ENCODE assay signal across 21 cellular contexts in the genomic region with DNA sequence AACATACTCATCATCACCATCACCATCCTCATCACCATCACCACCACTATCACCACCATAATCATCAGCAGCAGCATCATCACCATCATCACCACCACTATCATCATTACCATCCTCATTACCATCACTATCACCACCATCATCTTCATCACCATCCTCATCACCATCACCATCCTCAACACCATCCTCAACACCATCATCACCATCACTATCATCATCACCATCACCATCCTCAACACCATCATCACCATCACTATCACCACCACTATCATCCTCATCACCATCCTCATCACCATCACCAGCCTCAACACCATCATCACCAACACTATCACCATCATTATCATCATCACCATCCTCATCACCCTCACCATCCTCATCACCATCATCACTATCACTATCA. TPM values are rescaled to one million over a fixed set of nuclear protein-coding genes. Genes with fewer than 3 reads are reported as not detected.
DNase-seq lines count a peak whose midpoint lies in the region; ATAC-seq, FAIRE-seq and TF ChIP-seq lines count a peak whose summit lies in the region.
"Had no signal": no experiment of that assay in that cellular context is flagged by ENCODE, and none has a peak within 500 bp of the region (broad histone marks: within the 10 kb centered on the region; RNA-seq: fewer than 3 reads in every experiment).

No MANE protein-coding gene starts in this region.

- H3K4me1 ChIP-seq in HepG2 (ENCODE audit: insufficient read depth, low read length) (no peaks in the 10 kb centered on the region), right lobe of liver (peaks cover 0 to 36% (median 14%) of the 10 kb centered on the region in 4 donors), IMR-90 (ENCODE audit: control insufficient read depth, insufficient read depth, low read length) (no peaks in the 10 kb centered on the region; the same call in 1 of the 2 replicates)
- H3K4me1 ChIP-seq: A549, Caco-2 had no signal

- dilution Hi-C loops in IMR-90 (cut with HindIII; ENCODE audit: low sequenced_read_pairs, unreplicated experiment): no loop called here

- H4K91ac ChIP-seq in IMR-90 (ENCODE audit: insufficient read depth, low read depth, low read length): no peak overlapping the region

- DNase-seq in HepG2 (ENCODE audit: low spot score): no peak
- DNase-seq in right lobe of liver: no peak
- DNase-seq in IMR-90: no peak
- no peak for DNase-seq in bronchial epithelial cell (ENCODE audit: low read depth)
- DNase-seq in left ventricle myocardium superior: no peak
- DNase-seq: AML-193; Caco-2; CD4-positive, alpha-beta T cell; DMS153; DMS79; GF-D8; GM23248 had no signal

- TF ChIP-seq RAD21 in HepG2 (CRISPR knock-in tag; IDR thresholded peaks at IDR 0.05) (no peak), IMR-90 (IDR thresholded peaks at IDR 0.05; ENCODE audit: low read length) (no peak)

- FAIRE-seq in HepG2 (lab: Jason Lieb, UNC) (no peak), bronchial epithelial cell (lab: Jason Lieb, UNC) (peak; percentile 95)
- FAIRE-seq: A549, GM18507, H54 had no signal

- H3K27me3 ChIP-seq in HepG2 (ENCODE audit: control insufficient read depth in 1 of 2, insufficient read depth in 2 of 2, low read length in 2 of 2): peaks cover 3 to 31% of the 10 kb centered on the region in 2 experiments
- H3K27me3 ChIP-seq in right lobe of liver: no peaks in the 10 kb centered on the region
- peaks cover 8% of the 10 kb centered on the region; the same call in 1 of the 2 replicates for H3K27me3 ChIP-seq in IMR-90 (ENCODE audit: control insufficient read depth, insufficient read depth, low read length)
- H3K27me3 ChIP-seq in bronchial epithelial cell (ENCODE audit: control insufficient read depth, insufficient read depth, low read length): no peaks in the 10 kb centered on the region

- no peak overlapping the region for H2BK15ac ChIP-seq in IMR-90 (ENCODE audit: low read depth, low read length)

- H3K9ac ChIP-seq in HepG2 (ENCODE audit: insufficient read depth, low read depth, low read length) (no peak overlapping the region), IMR-90 (ENCODE audit: low read depth, low read length) (no peak overlapping the region)
- H3K9ac ChIP-seq: GM23248, KMS-11 had no signal

- POLR2A ChIA-PET in HepG2 (lab: Yijun Ruan, JAX): no interaction called here
- POLR2A ChIA-PET in IMR-90 (lab: Charles Lee; ENCODE audit: unreplicated experiment): no interaction called here

- H3K56ac ChIP-seq in IMR-90 (ENCODE audit: extremely low read depth, insufficient read depth, low read length): no peak overlapping the region

- no peak overlapping the region for H2BK120ac ChIP-seq in IMR-90 (ENCODE audit: low read depth, low read length)

- H3K9me3 ChIP-seq in HepG2 (ENCODE audit: low read length) (no peaks in the 10 kb centered on the region), right lobe of liver (no peaks in the 10 kb centered on the region), IMR-90 (ENCODE audit: control insufficient read depth, insufficient read depth, low read length) (no peaks in the 10 kb centered on the region)
- H3K9me3 ChIP-seq: A549, Caco-2 had no signal

- H3K18ac ChIP-seq in IMR-90 (ENCODE audit: low read depth, low read length): no peak overlapping the region

- CTCF ChIA-PET in HepG2 (lab: Yijun Ruan, JAX; ENCODE audit: low intra/inter-chr PET ratio, low total read pairs): no interaction called here
- CTCF ChIA-PET in IMR-90 (lab: Yijun Ruan, JAX): no interaction called here

- no peak overlapping the region for H3K27ac ChIP-seq in HepG2 (ENCODE audit: extremely low read length, insufficient read depth, low read length)
- no peak overlapping the region for H3K27ac ChIP-seq in right lobe of liver
- H3K27ac ChIP-seq in IMR-90 (ENCODE audit: insufficient read depth, low read length): no peak overlapping the region
- H3K27ac ChIP-seq: 22Rv1, A549, C4-2B, GM23248, HL-60, KMS-11 had no signal

- intact Hi-C loops in HepG2 (cut with micrococcal nuclease; ENCODE audit: unreplicated experiment): no loop called here
- intact Hi-C loops in right lobe of liver (cut with DNase I): no loop called here
- intact Hi-C loops in IMR-90 (cut with micrococcal nuclease): no loop called here
- intact Hi-C loops in left ventricle myocardium superior (cut with micrococcal nuclease): no loop called here

- ATAC-seq in HepG2: no peak
- ATAC-seq in right lobe of liver: no peak
- ATAC-seq in IMR-90 (ENCODE audit: low read depth): no peak
- ATAC-seq in left ventricle myocardium superior: no peak
- ATAC-seq in esophagus mucosa: no peak
- no peak for ATAC-seq in HG02981 (IDR thresholded peaks at IDR 0.05; ENCODE audit: unreplicated experiment)

- H3K4me3 ChIP-seq in HepG2 (replicated peaks in 1 of 3; ENCODE audit: insufficient read depth in 1 of 3, low read depth in 2 of 3, low read length in 3 of 3) (no peak overlapping the region), right lobe of liver (no peak overlapping the region), IMR-90 (ENCODE audit: insufficient read depth, low read depth, low read length) (no peak overlapping the region), bronchial epithelial cell (ENCODE audit: low read depth, low read length) (no peak overlapping the region)
- H3K4me3 ChIP-seq: A549, GM23248 had no signal

- no peaks in the 10 kb centered on the region for H3K79me2 ChIP-seq in HepG2 (ENCODE audit: insufficient read depth, low read length)

- 0 out of 2 replicates have a peak, but pooled peaks cover 2% of the 10 kb centered on the region for H3K9me1 ChIP-seq in IMR-90 (ENCODE audit: insufficient read depth, low read length)

- peak overlapping the region; percentile 48 for H2BK5ac ChIP-seq in IMR-90 (ENCODE audit: low read depth, low read length, poor library complexity, severe bottlenecking)

- H3K4me2 ChIP-seq in HepG2 (ENCODE audit: low read depth, low read length) (no peak overlapping the region), IMR-90 (ENCODE audit: low read depth, low read length) (no peak overlapping the region)
- H3K4me2 ChIP-seq: A549, KMS-11 had no signal

- in situ Hi-C loops in HepG2 (cut with HindIII; ENCODE audit: extremely low pct_ligation_motif_present, low pct_unique_long_range_greater_than_20kb) (no loop called here), IMR-90 (cut with MboI; ENCODE audit: low sequenced_read_pairs) (no loop called here)

- BruUV-seq in HepG2 (replicated peaks; lab: Mats Ljungman, UMichigan): no TSS peak
- no TSS peak for BruUV-seq in IMR-90 (replicated peaks; lab: Mats Ljungman, UMichigan)

- no peak overlapping the region for H2AFZ ChIP-seq in HepG2 (ENCODE audit: low read length)
- H2AFZ ChIP-seq in IMR-90 (replicated peaks; ENCODE audit: low read length, poor library complexity): no peak overlapping the region
- H2AFZ ChIP-seq: GM23248 had no signal

- no peak overlapping the region for H3K4ac ChIP-seq in IMR-90 (ENCODE audit: low read depth, low read length)

- H2BK20ac ChIP-seq in IMR-90 (ENCODE audit: low read depth, low read length): no peak overlapping the region

- H3K14ac ChIP-seq in IMR-90 (replicated peaks; ENCODE audit: low read depth, low read length): no peak overlapping the region

- H2AK9ac ChIP-seq in IMR-90 (replicated peaks; ENCODE audit: low read depth, low read length, poor library complexity): no peak overlapping the region

- no peaks in the 10 kb centered on the region for H3K79me1 ChIP-seq in IMR-90 (ENCODE audit: low read depth in 1 of 2, low read length in 2 of 2)

- no peak overlapping the region for H3K23ac ChIP-seq in IMR-90 (ENCODE audit: low read depth, low read length)

- H3K36me3 ChIP-seq in HepG2 (replicated peaks in 1 of 2; ENCODE audit: control insufficient read depth in 1 of 2, insufficient read depth in 2 of 2, low read length in 2 of 2) (no peaks in the 10 kb centered on the region), right lobe of liver (no peaks in the 10 kb centered on the region), IMR-90 (ENCODE audit: control insufficient read depth, insufficient read depth, low read length) (no peaks in the 10 kb centered on the region), bronchial epithelial cell (ENCODE audit: control insufficient read depth, insufficient read depth, low read length) (no peaks in the 10 kb centered on the region)

- H4K20me1 ChIP-seq in HepG2 (ENCODE audit: insufficient read depth, low read length) (no peaks in the 10 kb centered on the region), IMR-90 (ENCODE audit: insufficient read depth, low read length) (no peaks in the 10 kb centered on the region)

- H4K8ac ChIP-seq in IMR-90 (ENCODE audit: low read depth in 2 of 2, low read length in 2 of 2): no peak overlapping the region

- TF ChIP-seq CTCF in HepG2 (CRISPR knock-in tag; IDR thresholded peaks at IDR 0.05) (no peak), right lobe of liver (IDR thresholded peaks at IDR 0.05) (no peak), IMR-90 (conservative IDR thresholded peaks at IDR 0.05; ENCODE audit: low read depth, low read length) (no peak), bronchial epithelial cell (IDR thresholded peaks at IDR 0.05; ENCODE audit: insufficient read depth, low read length, severe bottlenecking) (no peak)

- no peak overlapping the region for H2AK5ac ChIP-seq in IMR-90 (ENCODE audit: low read depth, low read length)

- H4K5ac ChIP-seq in IMR-90 (ENCODE audit: low read depth, low read length): no peak overlapping the region

- TF ChIP-seq EP300 in HepG2 (IDR thresholded peaks at IDR 0.05; ENCODE audit: low read depth in 2 of 2, low read length in 2 of 2) (no peak), HepG2 (CRISPR knock-in tag; IDR thresholded peaks at IDR 0.05; ENCODE audit: borderline replicate concordance) (no peak)

- no peak for TF ChIP-seq POLR2A in HepG2 (IDR thresholded peaks at IDR 0.05; ENCODE audit: insufficient read depth in 1 of 2, low read depth in 2 of 2, low read length in 2 of 2)
- no peak for TF ChIP-seq POLR2A in right lobe of liver (IDR thresholded peaks at IDR 0.05)
- TF ChIP-seq POLR2A in IMR-90 (IDR thresholded peaks at IDR 0.05; ENCODE audit: low read depth, low read length): no peak

RNA-seq across cellular contexts. Expression of gene RTN4R, which starts 16.6 kb away (rescaled TPM):
- total RNA-seq in HepG2 (2016; rRNA removed; fragmentation: Illumina TruSeq; extraction: Trizol) (0.11 and 0.22 TPM in 2 replicates), right lobe of liver (10 to 100 TPM in 2 of 6 experiments, 1 to 10 TPM in 4; 3.0 to 12.4 (median 8.5) TPM), IMR-90 (2012; rRNA removed) (0.18 and 0.28 TPM in 2 replicates), bronchial epithelial cell (2.6 and 2.8 TPM in 2 replicates), left ventricle myocardium superior (1.2 TPM), esophagus mucosa (3.9 TPM)
- 0.20 and 0.35 TPM in 2 replicates for total RNA-seq in HepG2 (2016; cell fraction: cytosol; rRNA removed; fragmentation: Illumina TruSeq; extraction: Trizol; ENCODE audit: low read depth)
- 0.10 and 0.35 TPM in 2 replicates for total RNA-seq in HepG2 (2016; cell fraction: insoluble cytoplasmic fraction; rRNA removed; fragmentation: Illumina TruSeq; extraction: Trizol)
- 0.49 and 0.93 TPM in 2 replicates for total RNA-seq in HepG2 (2016; cell fraction: membrane; rRNA removed; fragmentation: Illumina TruSeq; extraction: Trizol)
- 0.65 TPM in 1 of 2 replicates, not detected in the other for total RNA-seq in HepG2 (2016; cell fraction: nucleus; rRNA removed; fragmentation: Illumina TruSeq; extraction: Trizol)
- polyA plus RNA-seq in HepG2 (2011; rRNA removed) (0.54 and 0.77 TPM in 2 replicates), IMR-90 (2012; rRNA removed) (0.94 and 1.2 TPM in 2 replicates)
- 0.36 and 1.4 TPM in 2 replicates for polyA plus RNA-seq in HepG2 (2011; cell fraction: cytosol; rRNA removed)
- polyA plus RNA-seq in HepG2 (2011; cell fraction: nucleus; rRNA removed): 0.54 and 1.4 TPM in 2 replicates
- polyA plus RNA-seq in HepG2 (2012): 0.07 and 0.17 TPM in 2 replicates
- 0.42 and 0.51 TPM in 2 replicates for polyA plus RNA-seq in HepG2 (2016; cell fraction: cytosol; fragmentation: Illumina TruSeq; extraction: Trizol; ENCODE audit: low read depth)
- polyA plus RNA-seq in HepG2 (2016; cell fraction: insoluble cytoplasmic fraction; fragmentation: Illumina TruSeq; extraction: Trizol; ENCODE audit: low read depth): 0.57 and 0.67 TPM in 2 replicates
- 0.86 and 1.3 TPM in 2 replicates for polyA plus RNA-seq in HepG2 (2016; cell fraction: membrane; fragmentation: Illumina TruSeq; extraction: Trizol; ENCODE audit: low read depth)
- 0.70 and 1.5 TPM in 2 replicates for polyA plus RNA-seq in HepG2 (2016; cell fraction: nucleus; fragmentation: Illumina TruSeq; extraction: Trizol; ENCODE audit: insufficient read depth, low read depth)
- polyA minus RNA-seq in HepG2 (2011; rRNA and poly(A)+ RNA removed; ENCODE audit: low replicate concordance): 2.3 and 4.0 TPM in 2 replicates
- 0.99 and 1.4 TPM in 2 replicates for polyA minus RNA-seq in HepG2 (2011; cell fraction: cytosol; rRNA and poly(A)+ RNA removed)
- not detected in 2 replicates for polyA minus RNA-seq in HepG2 (2011; cell fraction: nucleus; rRNA and poly(A)+ RNA removed)
- polyA plus RNA-seq in IMR-90 (2012; cell fraction: cytosol; rRNA removed): 0.74 and 1.8 TPM in 2 replicates
- polyA plus RNA-seq in IMR-90 (2012; cell fraction: nucleus; rRNA removed; ENCODE audit: low replicate concordance): 0.83 and 1.5 TPM in 2 replicates
- total RNA-seq: GM23248 had no signal
